In the genomic region with DNA sequence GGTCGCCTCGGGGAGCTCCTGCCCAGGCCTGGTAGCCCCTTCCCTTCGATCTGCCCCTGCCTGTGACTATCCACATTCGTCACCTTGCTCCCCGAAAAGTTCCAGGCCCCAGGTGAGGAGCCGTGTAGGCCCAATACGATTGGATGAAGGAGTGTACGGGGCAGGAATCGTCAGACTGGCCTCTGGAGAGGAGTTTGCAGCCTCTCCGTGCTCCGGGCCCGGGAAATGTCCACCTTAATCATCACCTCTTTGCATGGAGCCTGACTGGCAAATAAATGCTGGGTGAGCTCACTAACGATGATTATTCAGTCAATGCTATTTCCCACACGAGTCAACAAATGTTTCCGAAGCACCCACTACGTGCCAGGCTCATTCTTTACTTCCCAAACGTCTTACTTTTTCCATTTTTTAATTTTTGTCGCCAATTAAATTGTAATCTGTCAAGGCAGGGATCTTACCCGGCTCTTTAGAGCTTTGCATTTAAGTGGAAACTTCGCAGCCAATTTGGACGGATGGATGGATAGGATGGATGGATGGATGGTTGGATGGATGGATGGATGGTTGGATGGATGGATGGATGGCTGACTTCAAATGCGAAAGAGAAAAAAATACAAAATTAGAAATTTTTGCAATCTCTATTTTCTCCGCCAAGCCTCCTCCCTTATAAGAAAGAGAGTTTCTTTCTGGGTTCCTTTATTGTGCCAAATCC, we compare ENCODE assay signal across 8 cellular contexts. TPM values are rescaled to one million over a fixed set of nuclear protein-coding genes. Genes with fewer than 3 reads are reported as not detected.
A peak's percentile ranks its signal among the peaks of the same experiment; 100 is the strongest.
DNase-seq lines count a peak whose midpoint lies in the region; ATAC-seq, FAIRE-seq and TF ChIP-seq lines count a peak whose summit lies in the region.

No MANE protein-coding gene starts in this region.

- TF ChIP-seq POLR2A in HepG2 (IDR thresholded peaks at IDR 0.05; ENCODE audit: insufficient read depth in 1 of 2, low read depth in 2 of 2, low read length in 2 of 2) (no peak), suprapubic skin (IDR thresholded peaks at IDR 0.05) (no peak)

- H4K20me1 ChIP-seq in HepG2 (ENCODE audit: insufficient read depth, low read length) (no peaks in the 10 kb centered on the region), MM.1S (ENCODE audit: insufficient read depth, low read length) (no peaks in the 10 kb centered on the region)

- POLR2A ChIA-PET in HepG2 (lab: Yijun Ruan, JAX), result interaction anchor here (1.1 to 2.4 kb wide), 3 partner anchors 46 to 587 kb away, joined by 3 to 22 read pairs (median 5); a partner anchor contains a TSS

- H3K27ac ChIP-seq in caudate nucleus (ENCODE audit: low read depth, low read length) (peak overlapping the region; percentile 93), HepG2 (ENCODE audit: extremely low read length, insufficient read depth, low read length) (peak overlapping the region; percentile 74), suprapubic skin (peak overlapping the region; percentile 85), MM.1S (ENCODE audit: low read length) (no peak overlapping the region)

- TF ChIP-seq EP300 in HepG2 (IDR thresholded peaks at IDR 0.05; ENCODE audit: low read depth in 2 of 2, low read length in 2 of 2) (no peak), HepG2 (CRISPR knock-in tag; IDR thresholded peaks at IDR 0.05; ENCODE audit: borderline replicate concordance) (no peak), suprapubic skin (IDR thresholded peaks at IDR 0.05) (no peak)

- FAIRE-seq in HepG2 (lab: Jason Lieb, UNC), result no peak

- peak overlapping the region; percentile 72 to 92 (median 83) for H3K4me3 ChIP-seq in HepG2 (replicated peaks in 1 of 3; ENCODE audit: insufficient read depth in 1 of 3, low read depth in 2 of 3, low read length in 3 of 3)
- H3K4me3 ChIP-seq in suprapubic skin, result peak overlapping the region; percentile 64
- H3K4me3 ChIP-seq in MM.1S (ENCODE audit: low read length), result no peak overlapping the region

- 0 out of 2 replicates have a peak, but pooled peaks cover 3% of the 10 kb centered on the region for H3K9me3 ChIP-seq in HepG2 (ENCODE audit: low read length)
- H3K9me3 ChIP-seq in suprapubic skin, result no peaks in the 10 kb centered on the region
- H3K9me3 ChIP-seq in MM.1S (replicated peaks; ENCODE audit: insufficient read depth, low read length), result no peaks in the 10 kb centered on the region

- H3K36me3 ChIP-seq in HepG2 (replicated peaks in 1 of 2; ENCODE audit: control insufficient read depth in 1 of 2, insufficient read depth in 2 of 2, low read length in 2 of 2), result no peaks in the 10 kb centered on the region
- no peaks in the 10 kb centered on the region for H3K36me3 ChIP-seq in suprapubic skin
- no peaks in the 10 kb centered on the region for H3K36me3 ChIP-seq in MM.1S (replicated peaks; ENCODE audit: insufficient read depth, low read length)

- no peak for TF ChIP-seq RAD21 in HepG2 (CRISPR knock-in tag; IDR thresholded peaks at IDR 0.05)

- CTCF ChIA-PET in HepG2 (lab: Yijun Ruan, JAX; ENCODE audit: low intra/inter-chr PET ratio, low total read pairs), result no interaction called here

- peak; percentile 11 for ATAC-seq in GM21786 (IDR thresholded peaks at IDR 0.05; ENCODE audit: unreplicated experiment)
- ATAC-seq in HepG2, result peak; percentile 60

- H3K4me2 ChIP-seq in HepG2 (ENCODE audit: low read depth, low read length), result peak overlapping the region; percentile 93
- H3K4me2 ChIP-seq in MM.1S (ENCODE audit: low read depth, low read length), result no peak overlapping the region

- H3F3A ChIP-seq in MM.1S (ENCODE audit: insufficient read depth, low read length), result peaks cover 48% of the 10 kb centered on the region

- H3K9me2 ChIP-seq in MM.1S (replicated peaks; ENCODE audit: insufficient read depth, low read length), result no peaks in the 10 kb centered on the region

- BruUV-seq in HepG2 (replicated peaks; lab: Mats Ljungman, UMichigan), result no TSS peak

- H2AFZ ChIP-seq in HepG2 (ENCODE audit: low read length) (peak overlapping the region; percentile 88), MM.1S (ENCODE audit: low read length) (no peak overlapping the region)

- 25% methylated on average over 18 of the region's 23 CpGs for WGBS in HepG2 (ENCODE audit: low lambda C conversion rate)
- WGBS in suprapubic skin, result 24% methylated on average over 21 of the region's 23 CpGs

- H3K79me2 ChIP-seq in HepG2 (ENCODE audit: insufficient read depth, low read length) (no peaks in the 10 kb centered on the region), MM.1S (ENCODE audit: low read length) (no peaks in the 10 kb centered on the region)

- peak; percentile 37 for DNase-seq in GM04504 (ENCODE audit: low read depth)
- DNase-seq in NCI-H460 (ENCODE audit: extremely low read depth, low read depth), result peak; percentile 36
- peak in 13 of 61 donors; percentile 38 to 84 (median 58) for DNase-seq in caudate nucleus (lab: John Stamatoyannopoulos, UW)
- DNase-seq in HepG2 (ENCODE audit: low spot score), result peak; percentile 21
- DNase-seq in suprapubic skin (ENCODE audit: low spot score in 2 of 2), result no peak
- no peak for DNase-seq in MV-4-11 (lab: John Stamatoyannopoulos, UW)
- no peak for DNase-seq in MM.1S

- H3K27me3 ChIP-seq in HepG2 (ENCODE audit: control insufficient read depth in 1 of 2, insufficient read depth in 2 of 2, low read length in 2 of 2), result no peaks in the 10 kb centered on the region
- H3K27me3 ChIP-seq in suprapubic skin, result no peaks in the 10 kb centered on the region
- no peaks in the 10 kb centered on the region for H3K27me3 ChIP-seq in MM.1S (replicated peaks; ENCODE audit: insufficient read depth, low read length)

- H3K9ac ChIP-seq in HepG2 (ENCODE audit: insufficient read depth, low read depth, low read length) (peak overlapping the region; percentile 72), MM.1S (ENCODE audit: low read length) (no peak overlapping the region)

- TF ChIP-seq CTCF in HepG2 (CRISPR knock-in tag; IDR thresholded peaks at IDR 0.05), result no peak
- no peak for TF ChIP-seq CTCF in suprapubic skin (IDR thresholded peaks at IDR 0.05)
- TF ChIP-seq CTCF in MM.1S (IDR thresholded peaks at IDR 0.05; ENCODE audit: low read length), result no peak

- intact Hi-C loops in HepG2 (cut with micrococcal nuclease; ENCODE audit: unreplicated experiment), result no loop called here

- in situ Hi-C loops in HepG2 (cut with HindIII; ENCODE audit: extremely low pct_ligation_motif_present, low pct_unique_long_range_greater_than_20kb), result no loop called here

- H3K4me1 ChIP-seq in HepG2 (ENCODE audit: insufficient read depth, low read length) (peaks cover 33% of the 10 kb centered on the region), suprapubic skin (peaks cover 12% of the 10 kb centered on the region), MM.1S (ENCODE audit: low read length) (peaks cover 22% of the 10 kb centered on the region)

RNA-seq across cellular contexts. Expression of a gene that starts 45.8 kb away (rescaled TPM):
- total RNA-seq in NCI-H460 (2014; rRNA removed; shearing (Covaris generic)), result 20.7 and 21.6 TPM in 2 replicates
- polyA plus RNA-seq in NCI-H460 (2014; cell fraction: nucleus; rRNA removed), result 15.5 and 28.4 TPM in 2 replicates
- total RNA-seq in HepG2 (2016; rRNA removed; fragmentation: Illumina TruSeq; extraction: Trizol) (17.9 and 25.0 TPM in 2 replicates), suprapubic skin (1 to 10 TPM; 7.4 to 9.3 (median 8.0) TPM)
- total RNA-seq in HepG2 (2016; cell fraction: cytosol; rRNA removed; fragmentation: Illumina TruSeq; extraction: Trizol; ENCODE audit: low read depth), result 3.1 and 3.5 TPM in 2 replicates
- total RNA-seq in HepG2 (2016; cell fraction: insoluble cytoplasmic fraction; rRNA removed; fragmentation: Illumina TruSeq; extraction: Trizol), result 18.9 and 24.5 TPM in 2 replicates
- 9.0 and 9.3 TPM in 2 replicates for total RNA-seq in HepG2 (2016; cell fraction: membrane; rRNA removed; fragmentation: Illumina TruSeq; extraction: Trizol)
- 15.1 and 17.3 TPM in 2 replicates for total RNA-seq in HepG2 (2016; cell fraction: nucleus; rRNA removed; fragmentation: Illumina TruSeq; extraction: Trizol)
- 11.8 and 15.5 TPM in 2 replicates for polyA plus RNA-seq in HepG2 (2011; rRNA removed)
- polyA plus RNA-seq in HepG2 (2011; cell fraction: cytosol; rRNA removed), result 6.1 and 9.6 TPM in 2 replicates
- polyA plus RNA-seq in HepG2 (2011; cell fraction: nucleus; rRNA removed), result 5.9 and 6.6 TPM in 2 replicates
- 8.9 and 12.5 TPM in 2 replicates for polyA plus RNA-seq in HepG2 (2012)
- 1.9 and 2.0 TPM in 2 replicates for polyA plus RNA-seq in HepG2 (2016; cell fraction: cytosol; fragmentation: Illumina TruSeq; extraction: Trizol; ENCODE audit: low read depth)
- 21.1 and 21.3 TPM in 2 replicates for polyA plus RNA-seq in HepG2 (2016; cell fraction: insoluble cytoplasmic fraction; fragmentation: Illumina TruSeq; extraction: Trizol; ENCODE audit: low read depth)
- polyA plus RNA-seq in HepG2 (2016; cell fraction: membrane; fragmentation: Illumina TruSeq; extraction: Trizol; ENCODE audit: low read depth), result 5.1 and 5.5 TPM in 2 replicates
- 20.2 and 23.5 TPM in 2 replicates for polyA plus RNA-seq in HepG2 (2016; cell fraction: nucleus; fragmentation: Illumina TruSeq; extraction: Trizol; ENCODE audit: insufficient read depth, low read depth)
- polyA minus RNA-seq in HepG2 (2011; rRNA and poly(A)+ RNA removed; ENCODE audit: low replicate concordance), result 4.5 and 4.8 TPM in 2 replicates
- 7.3 and 8.0 TPM in 2 replicates for polyA minus RNA-seq in HepG2 (2011; cell fraction: cytosol; rRNA and poly(A)+ RNA removed)
- 19.0 and 21.1 TPM in 2 replicates for polyA minus RNA-seq in HepG2 (2011; cell fraction: nucleus; rRNA and poly(A)+ RNA removed)

RNA-seq across cellular contexts. Expression of a gene that starts 51.5 kb away (rescaled TPM):
- 6.6 and 7.3 TPM in 2 replicates for total RNA-seq in NCI-H460 (2014; rRNA removed; shearing (Covaris generic))
- 6.5 and 8.7 TPM in 2 replicates for polyA plus RNA-seq in NCI-H460 (2014; cell fraction: nucleus; rRNA removed)
- not detected in 2 replicates for total RNA-seq in HepG2 (2016; rRNA removed; fragmentation: Illumina TruSeq; extraction: Trizol)
- total RNA-seq in HepG2 (2016; cell fraction: cytosol; rRNA removed; fragmentation: Illumina TruSeq; extraction: Trizol; ENCODE audit: low read depth), result not detected in 2 replicates
- total RNA-seq in HepG2 (2016; cell fraction: insoluble cytoplasmic fraction; rRNA removed; fragmentation: Illumina TruSeq; extraction: Trizol), result under 0.01 TPM in 1 of 2 replicates, not detected in the other
- 0.03 TPM in 2 replicates for total RNA-seq in HepG2 (2016; cell fraction: membrane; rRNA removed; fragmentation: Illumina TruSeq; extraction: Trizol)
- total RNA-seq in HepG2 (2016; cell fraction: nucleus; rRNA removed; fragmentation: Illumina TruSeq; extraction: Trizol), result not detected in 2 replicates
- not detected in 2 replicates for polyA plus RNA-seq in HepG2 (2011; rRNA removed)
- polyA plus RNA-seq in HepG2 (2011; cell fraction: cytosol; rRNA removed), result not detected in 2 replicates
- polyA plus RNA-seq in HepG2 (2011; cell fraction: nucleus; rRNA removed), result not detected in 2 replicates
- polyA plus RNA-seq in HepG2 (2012), result 0.01 TPM in 2 replicates
- not detected in 2 replicates for polyA plus RNA-seq in HepG2 (2016; cell fraction: cytosol; fragmentation: Illumina TruSeq; extraction: Trizol; ENCODE audit: low read depth)
- not detected in 2 replicates for polyA plus RNA-seq in HepG2 (2016; cell fraction: insoluble cytoplasmic fraction; fragmentation: Illumina TruSeq; extraction: Trizol; ENCODE audit: low read depth)
- polyA plus RNA-seq in HepG2 (2016; cell fraction: membrane; fragmentation: Illumina TruSeq; extraction: Trizol; ENCODE audit: low read depth), result not detected in 2 replicates
- not detected in 2 replicates for polyA plus RNA-seq in HepG2 (2016; cell fraction: nucleus; fragmentation: Illumina TruSeq; extraction: Trizol; ENCODE audit: insufficient read depth, low read depth)
- 4.1 TPM in 1 of 2 replicates, not detected in the other for polyA minus RNA-seq in HepG2 (2011; rRNA and poly(A)+ RNA removed; ENCODE audit: low replicate concordance)
- polyA minus RNA-seq in HepG2 (2011; cell fraction: cytosol; rRNA and poly(A)+ RNA removed), result not detected in 2 replicates
- under 0.01 TPM in 1 of 2 replicates, not detected in the other for polyA minus RNA-seq in HepG2 (2011; cell fraction: nucleus; rRNA and poly(A)+ RNA removed)
- total RNA-seq in suprapubic skin, result 1 to 10 TPM; 2.0 to 4.2 (median 2.8) TPM

Comparison
In these comparisons a context has a peak if more than half of its experiments do, and no peak if none do; other contexts are left out.
1. DNase-seq: peak in GM04504 (single experiment), NCI-H460 (single experiment) and HepG2 (single experiment); none in suprapubic skin (0 of 2), MV-4-11 (single experiment) and MM.1S (single experiment).